Comparison of ENCODE assay signal across 14 cellular contexts in genomic region chr4:88866862-88867550, GRCh38.
DNase-seq lines count a peak whose midpoint lies in the region; ATAC-seq lines count a peak whose summit lies in the region.
"Had no signal": no experiment of that assay in that cellular context is flagged by ENCODE, and none has a peak within 500 bp of the region (broad histone marks: within the 10 kb centered on the region; RNA-seq: fewer than 3 reads in every experiment).

No MANE protein-coding gene starts in this region.

- DNase-seq in EL = peak; percentile 57
- DNase-seq in NCI-H1436 treated with DMSO at 0.1 percent for 48 hours (lab: John Stamatoyannopoulos, UW) = peak; percentile 97
- DNase-seq in RPMI7951 (ENCODE audit: low read depth) = peak; percentile 5
- peak; percentile 63 for DNase-seq in iris pigment epithelial cell (ENCODE audit: low read depth)
- no peak for DNase-seq in posterior cingulate gyrus
- no peak for DNase-seq in NK-92 (lab: John Stamatoyannopoulos, UW; ENCODE audit: unreplicated experiment)
- DNase-seq in GM03348 (ENCODE audit: low spot score) = no peak
- DNase-seq in naive thymus-derived CD8-positive, alpha-beta T cell = no peak
- DNase-seq: glutamatergic neuron; lower lobe of right lung; MV-4-11; pancreas; stimulated activated CD4-positive, alpha-beta T cell treated with anti-CD3 and anti-CD28 coated beads, Interleukin-1b, Interleukin-23, amount 100 ng/mL, for 48 hours had no signal

- H3K9me3 Mint-ChIP-seq in naive thymus-derived CD8-positive, alpha-beta T cell = peaks cover 0 to 3% (median 0%) of the 10 kb centered on the region in 9 donors
- H3K9me3 Mint-ChIP-seq: stimulated activated effector memory CD8-positive, alpha-beta T cell treated with anti-CD3 and anti-CD28 coated beads, Interleukin-12 subunit alpha, Interleukin-12 subunit beta, amount 100 ng/mL, for 72 hours had no signal

- no peaks in the 10 kb centered on the region for H3K36me3 Mint-ChIP-seq in naive thymus-derived CD8-positive, alpha-beta T cell
- H3K36me3 Mint-ChIP-seq: stimulated activated effector memory CD8-positive, alpha-beta T cell treated with anti-CD3 and anti-CD28 coated beads, Interleukin-12 subunit alpha, Interleukin-12 subunit beta, amount 100 ng/mL, for 72 hours had no signal

- intact Hi-C loops in posterior cingulate gyrus (cut with DNase I) = no loop called here

- peaks cover 0 to 13% (median 4%) of the 10 kb centered on the region in 5 donors for H3K27me3 Mint-ChIP-seq in naive thymus-derived CD8-positive, alpha-beta T cell

- H3K4me3 Mint-ChIP-seq in naive thymus-derived CD8-positive, alpha-beta T cell = no peak overlapping the region
- H3K4me3 Mint-ChIP-seq: stimulated activated effector memory CD8-positive, alpha-beta T cell treated with anti-CD3 and anti-CD28 coated beads, Interleukin-12 subunit alpha, Interleukin-12 subunit beta, amount 100 ng/mL, for 72 hours had no signal

- H3K27ac Mint-ChIP-seq in naive thymus-derived CD8-positive, alpha-beta T cell = no peak overlapping the region
- H3K27ac Mint-ChIP-seq: stimulated activated effector memory CD8-positive, alpha-beta T cell treated with anti-CD3 and anti-CD28 coated beads, Interleukin-12 subunit alpha, Interleukin-12 subunit beta, amount 100 ng/mL, for 72 hours had no signal

- POLR2A ChIA-PET in naive thymus-derived CD8-positive, alpha-beta T cell (lab: Charles Lee) = no interaction called here

- ATAC-seq in naive thymus-derived CD8-positive, alpha-beta T cell = no peak
- ATAC-seq: lower lobe of right lung; pancreas; stimulated activated effector memory CD8-positive, alpha-beta T cell treated with anti-CD3 and anti-CD28 coated beads, Interleukin-12 subunit alpha, Interleukin-12 subunit beta, amount 100 ng/mL, for 72 hours had no signal

- peaks cover 0 to 2% (median 0%) of the 10 kb centered on the region in 4 donors for H3K4me1 Mint-ChIP-seq in naive thymus-derived CD8-positive, alpha-beta T cell
- H3K4me1 Mint-ChIP-seq: stimulated activated effector memory CD8-positive, alpha-beta T cell treated with anti-CD3 and anti-CD28 coated beads, Interleukin-12 subunit alpha, Interleukin-12 subunit beta, amount 100 ng/mL, for 72 hours had no signal

Comparison
In these comparisons a context has a peak if more than half of its experiments do, and no peak if none do; other contexts are left out.
1. DNase-seq: peak in EL (single experiment), NCI-H1436 treated with DMSO at 0.1 percent for 48 hours (single experiment), RPMI7951 (single experiment) and iris pigment epithelial cell (single experiment); none in posterior cingulate gyrus (0 of 10), NK-92 (single experiment), GM03348 (single experiment) and naive thymus-derived CD8-positive, alpha-beta T cell (0 of 10).